ENCODE assay signal across 23 cellular contexts in genomic region chr19:55613930-55614710, GRCh38. TPM values are rescaled to one million over a fixed set of nuclear protein-coding genes. Genes with fewer than 3 reads are reported as not detected.
DNase-seq lines count a peak whose midpoint lies in the region; ATAC-seq, FAIRE-seq and TF ChIP-seq lines count a peak whose summit lies in the region.
"Had no signal": no experiment of that assay in that cellular context is flagged by ENCODE, and none has a peak within 500 bp of the region (broad histone marks: within the 10 kb centered on the region; RNA-seq: fewer than 3 reads in every experiment).

No MANE protein-coding gene starts in this region.

- H3K36me3 ChIP-seq in K562 (ENCODE audit: control insufficient read depth, insufficient read depth, low read length) (peaks cover 35% of the 10 kb centered on the region; the same call in 2 of the 3 replicates), kidney (ENCODE audit: control insufficient read depth in 1 of 2, insufficient read depth in 2 of 2, low read length in 2 of 2) (no peaks in the 10 kb centered on the region)

- no peaks in the 10 kb centered on the region for H3K9me3 Mint-ChIP-seq in stimulated activated naive CD8-positive, alpha-beta T cell treated with anti-CD3 and anti-CD28 coated beads, Interleukin-15, amount 100 ng/mL, for 72 hours
- H3K9me3 Mint-ChIP-seq in stimulated activated memory B cell treated with anti-CD40 and anti-IgM and Interleukin-4, amounts not matched to agents 10 μg/mL and 1 μg/mL and 100 μg/mL, for 72 hours = no peaks in the 10 kb centered on the region
- H3K9me3 Mint-ChIP-seq: CD4-positive, alpha-beta T cell; CD8-positive, alpha-beta memory T cell had no signal

- no peaks in the 10 kb centered on the region for H3K27me3 ChIP-seq in K562 (ENCODE audit: control insufficient read depth in 2 of 2, insufficient read depth in 2 of 2, low read length in 2 of 2)
- H3K27me3 ChIP-seq: BE2C; BLaER1 treated with 17β-estradiol and CSF1 and Interleukin-3, amounts not matched to agents 10 nM and 100 nM had no signal

- no peaks in the 10 kb centered on the region for H3K9me1 ChIP-seq in K562 (ENCODE audit: control insufficient read depth, insufficient read depth, low read length)

- peaks cover 6% of the 10 kb centered on the region; the same call in 1 of the 3 replicates for H3K79me2 ChIP-seq in K562 (ENCODE audit: control insufficient read depth, insufficient read depth, low read length)

- H3K27ac ChIP-seq in K562 (ENCODE audit: extremely low read depth, low read depth, low read length) (no peak overlapping the region), kidney (ENCODE audit: low read depth in 2 of 2, low read length in 2 of 2) (no peak overlapping the region)
- H3K27ac ChIP-seq: A549; BLaER1 treated with 17β-estradiol and CSF1 and Interleukin-3, amounts not matched to agents 10 nM and 100 nM had no signal

- in situ Hi-C loops in K562 (cut with MboI) = no loop called here

- TF ChIP-seq CTCF in K562 (IDR thresholded peaks at IDR 0.05 in 2 of 3, conservative IDR thresholded peaks at IDR 0.05 in 1 of 3; ENCODE audit: insufficient read depth in 2 of 3, low read depth in 1 of 3, low read length in 3 of 3) (no peak), kidney (IDR thresholded peaks at IDR 0.05; ENCODE audit: borderline replicate concordance, extremely low read depth, insufficient read depth) (no peak)

- H2AFZ ChIP-seq in K562 (ENCODE audit: low read depth, low read length) = no peak overlapping the region

- FAIRE-seq in K562 (lab: Jason Lieb, UNC) (no peak), kidney (lab: Jason Lieb, UNC) (no peak)
- FAIRE-seq: A549, D721Med, G401.6, GM12892 had no signal

- H3K9me3 ChIP-seq in K562 (replicated peaks; ENCODE audit: control insufficient read depth, insufficient read depth, low read depth, low read length) (no peaks in the 10 kb centered on the region), kidney (ENCODE audit: control insufficient read depth in 1 of 2, low read length in 2 of 2) (no peaks in the 10 kb centered on the region)
- H3K9me3 ChIP-seq: A549, BE2C, HAP-1 had no signal

- WGBS in K562 (ENCODE audit: insufficient coverage, low coverage, missing lambda C conversion rate) = 87% methylated on average over 9 of the region's 75 CpGs

- intact Hi-C loops in K562 (cut with micrococcal nuclease) (no loop called here), kidney (cut with DNase I) (loop anchor here (10.0 kb wide), 1 partner anchor 349 kb away; no protein-coding TSS in a partner anchor)

- DNase-seq in stimulated activated naive CD8-positive, alpha-beta T cell treated with anti-CD3 and anti-CD28 coated beads, Interleukin-15, amount 100 ng/mL, for 72 hours = no peak
- no peak for DNase-seq in stimulated activated naive CD8-positive, alpha-beta T cell treated with anti-CD3 and anti-CD28 coated beads, Interleukin-15, Interleukin-2, amounts not matched to agents 100 U/mL and 50 U/mL, for 24 hours
- DNase-seq in K562 (ENCODE audit: extremely low read depth in 1 of 4, low spot score in 3 of 4) (peak in 1 of 4 experiments; percentile 18), kidney (peak; percentile 76), DMS79 (lab: John Stamatoyannopoulos, UW) (no peak), NCI-H146 (lab: John Stamatoyannopoulos, UW) (no peak)
- DNase-seq: 8988T; ACHN; AML-193; BE2C; CD4-positive, alpha-beta T cell; CD8-positive, alpha-beta memory T cell; DMS 273 treated with DMSO at 0.1 percent for 48 hours; DMS79 treated with DMSO at 0.1 percent for 48 hours had no signal

- H3K9ac ChIP-seq in K562 (ENCODE audit: insufficient read depth in 1 of 2, low read depth in 2 of 2, low read length in 2 of 2) (no peak overlapping the region), kidney (ENCODE audit: low read length in 2 of 2) (no peak overlapping the region)
- H3K9ac ChIP-seq: BLaER1 treated with 17β-estradiol and CSF1 and Interleukin-3, amounts not matched to agents 10 nM and 100 nM had no signal

- CTCF ChIA-PET in K562 (lab: Yijun Ruan, JAX; ENCODE audit: low intra/inter-chr PET ratio) = no interaction called here

- POLR2A ChIA-PET in K562 (lab: Yijun Ruan, JAX) = no interaction called here

- H3K4me1 ChIP-seq in K562 (replicated peaks in 1 of 2; ENCODE audit: control insufficient read depth in 2 of 2, insufficient read depth in 2 of 2, low read length in 2 of 2) = peaks cover 0 to 5% of the 10 kb centered on the region in 2 experiments; a peak in 2 of 5 replicates
- no peaks in the 10 kb centered on the region for H3K4me1 ChIP-seq in kidney (ENCODE audit: control insufficient read depth in 1 of 2, insufficient read depth in 1 of 2, low read depth in 1 of 2, low read length in 2 of 2)
- H3K4me1 ChIP-seq: A549, BE2C, HAP-1 had no signal

- H3K4me3 Mint-ChIP-seq in stimulated activated naive CD8-positive, alpha-beta T cell treated with anti-CD3 and anti-CD28 coated beads, Interleukin-15, amount 100 ng/mL, for 72 hours = no peak overlapping the region
- H3K4me3 Mint-ChIP-seq in stimulated activated memory B cell treated with anti-CD40 and anti-IgM and Interleukin-4, amounts not matched to agents 10 μg/mL and 1 μg/mL and 100 μg/mL, for 72 hours = no peak overlapping the region
- H3K4me3 Mint-ChIP-seq: CD14-positive monocyte; CD4-positive, alpha-beta T cell; CD8-positive, alpha-beta memory T cell had no signal

- H4K20me1 ChIP-seq in K562 (replicated peaks; ENCODE audit: control insufficient read depth, insufficient read depth, low read length) = no peaks in the 10 kb centered on the region

- peak overlapping the region in 1 of 2 donors; percentile 54 for H3K27ac Mint-ChIP-seq in stimulated activated naive CD8-positive, alpha-beta T cell treated with anti-CD3 and anti-CD28 coated beads, Interleukin-15, amount 100 ng/mL, for 72 hours
- no peak overlapping the region for H3K27ac Mint-ChIP-seq in stimulated activated memory B cell treated with anti-CD40 and anti-IgM and Interleukin-4, amounts not matched to agents 10 μg/mL and 1 μg/mL and 100 μg/mL, for 72 hours
- H3K27ac Mint-ChIP-seq: CD14-positive monocyte; CD4-positive, alpha-beta T cell had no signal

- TF ChIP-seq RAD21 in K562 (CRISPR knock-in tag; conservative IDR thresholded peaks at IDR 0.05 in 1 of 2, IDR thresholded peaks at IDR 0.05 in 1 of 2) = no peak

- peaks cover 40% of the 10 kb centered on the region for H3K4me1 Mint-ChIP-seq in stimulated activated naive CD8-positive, alpha-beta T cell treated with anti-CD3 and anti-CD28 coated beads, Interleukin-15, amount 100 ng/mL, for 72 hours
- peaks cover 36% of the 10 kb centered on the region for H3K4me1 Mint-ChIP-seq in stimulated activated memory B cell treated with anti-CD40 and anti-IgM and Interleukin-4, amounts not matched to agents 10 μg/mL and 1 μg/mL and 100 μg/mL, for 72 hours

- H3K27me3 Mint-ChIP-seq in stimulated activated naive CD8-positive, alpha-beta T cell treated with anti-CD3 and anti-CD28 coated beads, Interleukin-15, amount 100 ng/mL, for 72 hours = no peaks in the 10 kb centered on the region
- no peaks in the 10 kb centered on the region for H3K27me3 Mint-ChIP-seq in stimulated activated memory B cell treated with anti-CD40 and anti-IgM and Interleukin-4, amounts not matched to agents 10 μg/mL and 1 μg/mL and 100 μg/mL, for 72 hours
- H3K27me3 Mint-ChIP-seq: CD4-positive, alpha-beta T cell; CD8-positive, alpha-beta memory T cell had no signal

- no peak overlapping the region for H3K4me3 ChIP-seq in K562
- H3K4me3 ChIP-seq in kidney (ENCODE audit: low read length in 2 of 2) = no peak overlapping the region
- H3K4me3 ChIP-seq: A549; BLaER1 treated with 17β-estradiol and CSF1 and Interleukin-3, amounts not matched to agents 10 nM and 100 nM; HAP-1 had no signal

- H3K4me2 ChIP-seq in K562 (ENCODE audit: insufficient read depth, low read length) = no peak overlapping the region
- H3K4me2 ChIP-seq: A549; BLaER1 treated with 17β-estradiol and CSF1 and Interleukin-3, amounts not matched to agents 10 nM and 100 nM had no signal

- ATAC-seq in stimulated activated naive CD8-positive, alpha-beta T cell treated with anti-CD3 and anti-CD28 coated beads, Interleukin-15, amount 100 ng/mL, for 72 hours = peak; percentile 61
- no peak for ATAC-seq in stimulated activated naive CD8-positive, alpha-beta T cell treated with anti-CD3 and anti-CD28 coated beads, Interleukin-15, Interleukin-2, amounts not matched to agents 100 U/mL and 50 U/mL, for 24 hours
- ATAC-seq in K562 = no peak
- ATAC-seq in stimulated activated memory B cell treated with anti-CD40 and anti-IgM and Interleukin-4, amounts not matched to agents 10 μg/mL and 1 μg/mL and 100 μg/mL, for 72 hours = peak; percentile 57
- no peak for ATAC-seq in HG03045 (IDR thresholded peaks at IDR 0.05; ENCODE audit: unreplicated experiment)
- ATAC-seq: A549 had no signal

- TF ChIP-seq EP300 in K562 (IDR thresholded peaks at IDR 0.05; ENCODE audit: low read length) = no peak

- H3K36me3 Mint-ChIP-seq in stimulated activated memory B cell treated with anti-CD40 and anti-IgM and Interleukin-4, amounts not matched to agents 10 μg/mL and 1 μg/mL and 100 μg/mL, for 72 hours = peaks cover 54% of the 10 kb centered on the region

- TF ChIP-seq POLR2A in K562 (conservative IDR thresholded peaks at IDR 0.05) = no peak

- BruUV-seq in K562 (replicated peaks; lab: Mats Ljungman, UMichigan) = no TSS peak

RNA-seq across cellular contexts. Expression of gene ZNF865, which starts 8.7 kb away (rescaled TPM):
- total RNA-seq in K562 (2011; cell fraction: chromatin; rRNA removed; ENCODE audit: low replicate concordance) = 2.2 and 8.0 TPM in 2 replicates
- total RNA-seq in K562 (2011; cell fraction: nucleolus; rRNA removed) = 8.0 and 10.0 TPM in 2 replicates
- 4.9 and 5.2 TPM in 2 replicates for total RNA-seq in K562 (2011; cell fraction: nucleoplasm; rRNA removed)
- 1.6 and 2.3 TPM in 2 replicates for total RNA-seq in K562 (2014; rRNA removed)
- 0.29 and 0.40 TPM in 2 replicates for total RNA-seq in K562 (2014; rRNA removed; fragmentation: Illumina TruSeq; extraction: Trizol)
- 1.4 and 1.5 TPM in 2 replicates for total RNA-seq in K562 (2015; rRNA removed; fragmentation: Illumina TruSeq; extraction: Trizol)
- 18.6 and 18.8 TPM in 2 replicates for total RNA-seq in K562 (2021)
- polyA plus RNA-seq in K562 (2011; rRNA removed) = 1.2 and 1.5 TPM in 2 replicates
- 2.0 and 9.6 TPM in 2 replicates for polyA plus RNA-seq in K562 (2011; cell fraction: cytosol; rRNA removed)
- polyA plus RNA-seq in K562 (2011; cell fraction: nucleus; rRNA removed) = 1.6 and 4.8 TPM in 2 replicates
- 6.0 and 10.0 TPM in 2 replicates for polyA plus RNA-seq in K562 (2012)
- 1.8 and 2.3 TPM in 2 replicates for polyA plus RNA-seq in K562 (2014; fragmentation: Illumina TruSeq; extraction: Trizol)
- polyA plus RNA-seq in K562 (2014; fragmentation: Nextera tagmentation; extraction: Ambion mirVana) = not detected
- polyA plus RNA-seq in K562 (2014; rRNA removed) = 6.7 and 6.9 TPM in 2 replicates
- 0.24 and 0.60 TPM in 2 replicates for polyA minus RNA-seq in K562 (2011; rRNA and poly(A)+ RNA removed)
- polyA minus RNA-seq in K562 (2011; cell fraction: cytosol; rRNA and poly(A)+ RNA removed) = 7.3 and 9.8 TPM in 2 replicates
- 1.1 and 1.5 TPM in 2 replicates for polyA minus RNA-seq in K562 (2011; cell fraction: nucleus; rRNA and poly(A)+ RNA removed)
- total RNA-seq in kidney = 17.4 TPM
- polyA plus RNA-seq in kidney (ENCODE audit: insufficient read depth, low read depth, low replicate concordance) = 5.8 TPM

RNA-seq across cellular contexts. Expression of gene ZNF784, which starts 10.2 kb away (rescaled TPM):
- 6.3 and 14.3 TPM in 2 replicates for total RNA-seq in K562 (2011; cell fraction: chromatin; rRNA removed; ENCODE audit: low replicate concordance)
- total RNA-seq in K562 (2011; cell fraction: nucleolus; rRNA removed) = 10.0 and 12.5 TPM in 2 replicates
- total RNA-seq in K562 (2011; cell fraction: nucleoplasm; rRNA removed) = 7.7 and 9.6 TPM in 2 replicates
- 2.0 and 3.8 TPM in 2 replicates for total RNA-seq in K562 (2014; rRNA removed)
- 1.6 TPM in 2 replicates for total RNA-seq in K562 (2014; rRNA removed; fragmentation: Illumina TruSeq; extraction: Trizol)
- total RNA-seq in K562 (2015; rRNA removed; fragmentation: Illumina TruSeq; extraction: Trizol) = 2.7 and 3.2 TPM in 2 replicates
- 4.6 and 6.1 TPM in 2 replicates for total RNA-seq in K562 (2021)
- polyA plus RNA-seq in K562 (2011; rRNA removed) = 2.1 and 3.5 TPM in 2 replicates
- polyA plus RNA-seq in K562 (2011; cell fraction: cytosol; rRNA removed) = 2.0 and 4.3 TPM in 2 replicates
- 11.3 and 16.1 TPM in 2 replicates for polyA plus RNA-seq in K562 (2011; cell fraction: nucleus; rRNA removed)
- polyA plus RNA-seq in K562 (2012) = 7.3 and 7.9 TPM in 2 replicates
- polyA plus RNA-seq in K562 (2014; fragmentation: Illumina TruSeq; extraction: Trizol) = 4.1 and 5.1 TPM in 2 replicates
- polyA plus RNA-seq in K562 (2014; fragmentation: Nextera tagmentation; extraction: Ambion mirVana) = under 1 TPM; 0.14 to 0.17 TPM
- 4.1 and 4.4 TPM in 2 replicates for polyA plus RNA-seq in K562 (2014; rRNA removed)
- polyA minus RNA-seq in K562 (2011; rRNA and poly(A)+ RNA removed) = 1.4 TPM in 2 replicates
- 1.3 and 2.6 TPM in 2 replicates for polyA minus RNA-seq in K562 (2011; cell fraction: cytosol; rRNA and poly(A)+ RNA removed)
- 2.7 TPM in 2 replicates for polyA minus RNA-seq in K562 (2011; cell fraction: nucleus; rRNA and poly(A)+ RNA removed)
- 9.8 TPM for total RNA-seq in kidney
- polyA plus RNA-seq in kidney (ENCODE audit: insufficient read depth, low read depth, low replicate concordance) = 6.6 TPM

RNA-seq across cellular contexts. Expression of gene ZNF524, which starts 14.0 kb away (rescaled TPM):
- total RNA-seq in K562 (2011; cell fraction: chromatin; rRNA removed; ENCODE audit: low replicate concordance) = 3.2 and 12.0 TPM in 2 replicates
- total RNA-seq in K562 (2011; cell fraction: nucleolus; rRNA removed) = 12.4 and 13.0 TPM in 2 replicates
- total RNA-seq in K562 (2011; cell fraction: nucleoplasm; rRNA removed) = 7.3 and 7.5 TPM in 2 replicates
- total RNA-seq in K562 (2014; rRNA removed) (14.7 and 23.6 TPM in 2 replicates), K562 (2014; rRNA removed; fragmentation: Illumina TruSeq; extraction: Trizol) (0.55 and 1.2 TPM in 2 replicates), K562 (2015; rRNA removed; fragmentation: Illumina TruSeq; extraction: Trizol) (5.6 and 6.4 TPM in 2 replicates), K562 (2021) (15.6 and 16.7 TPM in 2 replicates), kidney (22.9 TPM)
- polyA plus RNA-seq in K562 (2011; rRNA removed) (2.9 and 3.7 TPM in 2 replicates), K562 (2014; fragmentation: Illumina TruSeq; extraction: Trizol) (1.4 and 5.4 TPM in 2 replicates), K562 (2014; fragmentation: Nextera tagmentation; extraction: Ambion mirVana) (under 1 TPM; 0.08 to 0.10 TPM), K562 (2014; rRNA removed) (13.1 and 14.4 TPM in 2 replicates), kidney (ENCODE audit: insufficient read depth, low read depth, low replicate concordance) (32.6 TPM)
- 6.8 and 21.8 TPM in 2 replicates for polyA plus RNA-seq in K562 (2011; cell fraction: cytosol; rRNA removed)
- 9.0 and 14.1 TPM in 2 replicates for polyA plus RNA-seq in K562 (2011; cell fraction: nucleus; rRNA removed)
- 7.6 and 20.4 TPM in 2 replicates for polyA plus RNA-seq in K562 (2012)
- 0.30 and 0.67 TPM in 2 replicates for polyA minus RNA-seq in K562 (2011; rRNA and poly(A)+ RNA removed)
- 5.1 and 7.1 TPM in 2 replicates for polyA minus RNA-seq in K562 (2011; cell fraction: cytosol; rRNA and poly(A)+ RNA removed)
- 5.9 and 6.3 TPM in 2 replicates for polyA minus RNA-seq in K562 (2011; cell fraction: nucleus; rRNA and poly(A)+ RNA removed)

RNA-seq across cellular contexts. Expression of gene FIZ1, which starts 14.8 kb away (rescaled TPM):
- total RNA-seq in K562 (2011; cell fraction: chromatin; rRNA removed; ENCODE audit: low replicate concordance) = 4.3 and 8.7 TPM in 2 replicates
- 5.7 and 6.8 TPM in 2 replicates for total RNA-seq in K562 (2011; cell fraction: nucleolus; rRNA removed)
- total RNA-seq in K562 (2011; cell fraction: nucleoplasm; rRNA removed) = 6.9 and 7.8 TPM in 2 replicates
- total RNA-seq in K562 (2014; rRNA removed) = 5.9 and 7.3 TPM in 2 replicates
- total RNA-seq in K562 (2014; rRNA removed; fragmentation: Illumina TruSeq; extraction: Trizol) = 2.3 and 3.2 TPM in 2 replicates
- 4.7 and 5.5 TPM in 2 replicates for total RNA-seq in K562 (2015; rRNA removed; fragmentation: Illumina TruSeq; extraction: Trizol)
- 14.4 and 17.5 TPM in 2 replicates for total RNA-seq in K562 (2021)
- 3.8 and 4.7 TPM in 2 replicates for polyA plus RNA-seq in K562 (2011; rRNA removed)
- polyA plus RNA-seq in K562 (2011; cell fraction: cytosol; rRNA removed) = 3.5 and 7.4 TPM in 2 replicates
- polyA plus RNA-seq in K562 (2011; cell fraction: nucleus; rRNA removed) = 7.6 and 10.7 TPM in 2 replicates
- 10.6 and 12.2 TPM in 2 replicates for polyA plus RNA-seq in K562 (2012)
- polyA plus RNA-seq in K562 (2014; fragmentation: Illumina TruSeq; extraction: Trizol) = 8.7 TPM in 2 replicates
- polyA plus RNA-seq in K562 (2014; fragmentation: Nextera tagmentation; extraction: Ambion mirVana) = under 1 TPM; 0.79 to 0.81 TPM
- 5.7 and 5.8 TPM in 2 replicates for polyA plus RNA-seq in K562 (2014; rRNA removed)
- polyA minus RNA-seq in K562 (2011; rRNA and poly(A)+ RNA removed) = 2.1 and 3.1 TPM in 2 replicates
- 5.5 and 6.6 TPM in 2 replicates for polyA minus RNA-seq in K562 (2011; cell fraction: cytosol; rRNA and poly(A)+ RNA removed)
- polyA minus RNA-seq in K562 (2011; cell fraction: nucleus; rRNA and poly(A)+ RNA removed) = 2.8 and 3.4 TPM in 2 replicates
- total RNA-seq in kidney = 17.9 TPM
- 11.9 TPM for polyA plus RNA-seq in kidney (ENCODE audit: insufficient read depth, low read depth, low replicate concordance)

RNA-seq across cellular contexts. Expression of gene ZNF580, which starts 26.7 kb away (rescaled TPM):
- total RNA-seq in K562 (2011; cell fraction: chromatin; rRNA removed; ENCODE audit: low replicate concordance) = 26.2 and 41.7 TPM in 2 replicates
- 16.2 and 20.0 TPM in 2 replicates for total RNA-seq in K562 (2011; cell fraction: nucleolus; rRNA removed)
- 33.4 and 56.4 TPM in 2 replicates for total RNA-seq in K562 (2011; cell fraction: nucleoplasm; rRNA removed)
- total RNA-seq in K562 (2014; rRNA removed) (13.9 and 24.4 TPM in 2 replicates), K562 (2014; rRNA removed; fragmentation: Illumina TruSeq; extraction: Trizol) (5.2 and 5.7 TPM in 2 replicates), K562 (2015; rRNA removed; fragmentation: Illumina TruSeq; extraction: Trizol) (6.0 and 6.8 TPM in 2 replicates), K562 (2021) (38.0 and 47.4 TPM in 2 replicates), kidney (56.8 TPM)
- polyA plus RNA-seq in K562 (2011; rRNA removed) (5.0 and 7.7 TPM in 2 replicates), K562 (2014; fragmentation: Illumina TruSeq; extraction: Trizol) (12.7 and 15.5 TPM in 2 replicates), K562 (2014; fragmentation: Nextera tagmentation; extraction: Ambion mirVana) (1 to 10 TPM; 2.3 to 3.9 TPM), K562 (2014; rRNA removed) (25.2 and 30.8 TPM in 2 replicates), kidney (ENCODE audit: insufficient read depth, low read depth, low replicate concordance) (47.0 TPM)
- polyA plus RNA-seq in K562 (2011; cell fraction: cytosol; rRNA removed) = 10.9 and 21.1 TPM in 2 replicates
- polyA plus RNA-seq in K562 (2011; cell fraction: nucleus; rRNA removed) = 39.9 and 68.6 TPM in 2 replicates
- 41.5 and 62.4 TPM in 2 replicates for polyA plus RNA-seq in K562 (2012)
- 4.4 and 4.6 TPM in 2 replicates for polyA minus RNA-seq in K562 (2011; rRNA and poly(A)+ RNA removed)
- polyA minus RNA-seq in K562 (2011; cell fraction: cytosol; rRNA and poly(A)+ RNA removed) = 12.2 and 16.3 TPM in 2 replicates
- 7.3 and 8.8 TPM in 2 replicates for polyA minus RNA-seq in K562 (2011; cell fraction: nucleus; rRNA and poly(A)+ RNA removed)

Comparison
In these comparisons a context has a peak if more than half of its experiments do, and no peak if none do; other contexts are left out.
1. ATAC-seq: peak in stimulated activated naive CD8-positive, alpha-beta T cell treated with anti-CD3 and anti-CD28 coated beads, Interleukin-15, amount 100 ng/mL, for 72 hours (single experiment) and stimulated activated memory B cell treated with anti-CD40 and anti-IgM and Interleukin-4, amounts not matched to agents 10 μg/mL and 1 μg/mL and 100 μg/mL, for 72 hours (single experiment); none in stimulated activated naive CD8-positive, alpha-beta T cell treated with anti-CD3 and anti-CD28 coated beads, Interleukin-15, Interleukin-2, amounts not matched to agents 100 U/mL and 50 U/mL, for 24 hours (single experiment), K562 (single experiment) and HG03045 (single experiment).